Comparison of ENCODE assay signal across 7 cellular contexts in genomic region chr10:48160163-48160562, GRCh38.
DNase-seq lines count a peak whose midpoint lies in the region; TF ChIP-seq lines count a peak whose summit lies in the region.
"Not testable (repeated sequence)": the region's sequence is repeated elsewhere in the genome, so short reads cannot be mapped to it uniquely, and the experiment has no call there.

No MANE protein-coding gene starts in this region.

- peak overlapping the region; percentile 52 for H3K27ac Mint-ChIP-seq in glutamatergic neuron (ENCODE audit: unreplicated experiment)

- not testable (repeated sequence) for TF ChIP-seq CTCF in glutamatergic neuron (IDR thresholded peaks at IDR 0.05; ENCODE audit: partially characterized antibody, unreplicated experiment)

- peak; percentile 74 for DNase-seq in DMS 273 (lab: John Stamatoyannopoulos, UW; ENCODE audit: unreplicated experiment)
- peak; percentile 27 for DNase-seq in NCI-H1694 (lab: John Stamatoyannopoulos, UW)
- peak; percentile 60 for DNase-seq in NCI-H2171 treated with DMSO at 0.1 percent for 48 hours (lab: John Stamatoyannopoulos, UW)
- peak; percentile 4 for DNase-seq in NCI-H69 (lab: John Stamatoyannopoulos, UW)
- DNase-seq in cerebellar nuclear complex (lab: John Stamatoyannopoulos, UW): peak; percentile 37 to 50
- not testable (repeated sequence) for DNase-seq in glutamatergic neuron
- peak; percentile 25 for DNase-seq in posterior vena cava (ENCODE audit: low spot score)

- not testable (repeated sequence) for H3K36me3 Mint-ChIP-seq in glutamatergic neuron (ENCODE audit: unreplicated experiment)

- H3K4me3 Mint-ChIP-seq in glutamatergic neuron (ENCODE audit: unreplicated experiment): peak overlapping the region; percentile 20

- peaks cover 16% of the 10 kb centered on the region for H3K4me1 Mint-ChIP-seq in glutamatergic neuron (ENCODE audit: low read depth, unreplicated experiment)

- H3K9me3 Mint-ChIP-seq in glutamatergic neuron (ENCODE audit: unreplicated experiment): not testable (repeated sequence)

- H3K27me3 Mint-ChIP-seq in glutamatergic neuron (ENCODE audit: unreplicated experiment): not testable (repeated sequence)

- intact Hi-C loops in posterior vena cava (cut with DNase I): not testable (repeated sequence)
